Comparison of ENCODE assay signal across 12 cellular contexts in genomic region chr5:149127394-149127955, GRCh38. TPM values are rescaled to one million over a fixed set of nuclear protein-coding genes. Genes with fewer than 3 reads are reported as not detected.
"Had no signal": no experiment of that assay in that cellular context is flagged by ENCODE, and none has a peak within 500 bp of the region (broad histone marks: within the 10 kb centered on the region; RNA-seq: fewer than 3 reads in every experiment).

No MANE protein-coding gene starts in this region.

- H3K9me3 ChIP-seq: heart right ventricle, ovary, right lobe of liver, thoracic aorta had no signal

- H3K36me3 ChIP-seq: brain microvascular endothelial cell, heart right ventricle, ovary, right lobe of liver, thoracic aorta had no signal

- H3K27ac ChIP-seq: brain microvascular endothelial cell, coronary artery, heart right ventricle, ovary, right lobe of liver, thoracic aorta had no signal

- DNase-seq: activated B cell treated with CpG ODN at 0.5 μM for 24 hours; activated CD4-positive, alpha-beta memory T cell treated with anti-CD3 and anti-CD28 coated beads, Interleukin-2, amount 10 ng/mL, durations not matched to agents 7 days and 5 days; activated naive CD4-positive, alpha-beta T cell; activated T-cell treated with anti-CD3 and anti-CD28 coated beads, Interleukin-2, amount 50 U/mL, for 1 hour; naive thymus-derived CD8-positive, alpha-beta T cell; ovary; right lobe of liver; stimulated activated CD4-positive, alpha-beta T cell treated with anti-CD3 and anti-CD28 coated beads, Interleukin-4, amount 100 ng/mL, for 24 hours had no signal

- H3K27me3 ChIP-seq: brain microvascular endothelial cell, heart right ventricle, ovary, right lobe of liver had no signal

- H3K4me3 ChIP-seq: coronary artery, heart right ventricle, ovary, right lobe of liver, thoracic aorta had no signal

RNA-seq across cellular contexts. Expression of gene ABLIM3, which starts 13.8 kb away (rescaled TPM):
- total RNA-seq: activated B cell treated with CpG ODN at 0.5 μM for 24 hours; naive thymus-derived CD8-positive, alpha-beta T cell had no signal
- polyA plus RNA-seq: naive thymus-derived CD8-positive, alpha-beta T cell had no signal
